In genomic region chr10:119725550-119726290, GRCh38 we compare ENCODE assay signal across 8 cellular contexts. TPM values are rescaled to one million over a fixed set of nuclear protein-coding genes. Genes with fewer than 3 reads are reported as not detected.
A peak's percentile ranks its signal among the peaks of the same experiment; 100 is the strongest.
DNase-seq lines count a peak whose midpoint lies in the region; ATAC-seq and TF ChIP-seq lines count a peak whose summit lies in the region.

INPP5F (plus strand) TSS chr10:119726050; CDS start chr10:119726263, 213 bp downstream.

- H3K27ac Mint-ChIP-seq in activated naive CD4-positive, alpha-beta T cell treated with anti-CD3 and anti-CD28 coated beads, Interleukin-2, amount 50 U/mL, for 24 hours, result peak within 1 kb of the TSS; percentile 93

- H3K4me3 ChIP-seq in NB4 (ENCODE audit: low read depth, low read length) (peak within 1 kb of the TSS; percentile 71), SK-N-MC (peak within 1 kb of the TSS; percentile 83), testis (peak within 1 kb of the TSS; percentile 75 to 96)

- no peaks in the 10 kb centered on the region for H3K9me3 ChIP-seq in SK-N-MC (ENCODE audit: low read depth, low read length)
- H3K9me3 ChIP-seq in testis, result no peaks in the 10 kb centered on the region

- peak within 1 kb of the TSS; percentile 76 for H3K9ac ChIP-seq in SK-N-MC (ENCODE audit: insufficient read length)

- WGBS in testis, 2 donors, result 1 to 4% methylated on average over 32 to 83 of the region's 84 CpGs

- H3K27me3 ChIP-seq in testis, result no peaks in the 10 kb centered on the region

- intact Hi-C loops in testis (cut with DNase I; ENCODE audit: low total_unique reads), result no loop called here

- TF ChIP-seq CTCF in NB4 (IDR thresholded peaks at IDR 0.05; ENCODE audit: low read depth, low read length), result no peak
- no peak for TF ChIP-seq CTCF in omental fat pad (IDR thresholded peaks at IDR 0.05)
- TF ChIP-seq CTCF in testis (IDR thresholded peaks at IDR 0.05), result peak in 2 of 3 experiments; percentile 23 to 24

- H3K27me3 Mint-ChIP-seq in activated naive CD4-positive, alpha-beta T cell treated with anti-CD3 and anti-CD28 coated beads, Interleukin-2, amount 50 U/mL, for 24 hours, result no peaks in the 10 kb centered on the region

- peak; percentile 79 for TF ChIP-seq POLR2A in NB4 (IDR thresholded peaks at IDR 0.05; ENCODE audit: extremely low read depth, insufficient read length)
- no peak for TF ChIP-seq POLR2A in testis (IDR thresholded peaks at IDR 0.05)

- H3K4me1 ChIP-seq in testis, result peaks cover 4% of the 10 kb centered on the region

- DNase-seq in GM04504 (ENCODE audit: low read depth) (peak; percentile 98), NB4 (ENCODE audit: low read depth) (peak; percentile 99), SK-N-MC (ENCODE audit: low read depth, low spot score) (peak; percentile 40), glomerular endothelial cell (ENCODE audit: extremely low read depth, low read depth, low spot score) (peak; percentile 66), omental fat pad (ENCODE audit: low spot score) (peak; percentile 96), testis (peak; percentile 99)

- no peaks in the 10 kb centered on the region for H3K36me3 ChIP-seq in SK-N-MC (ENCODE audit: insufficient read depth, low read length)
- H3K36me3 ChIP-seq in testis (ENCODE audit: low read depth, missing control alignments), result no peaks in the 10 kb centered on the region

- peaks cover 58% of the 10 kb centered on the region for H3K4me1 Mint-ChIP-seq in activated naive CD4-positive, alpha-beta T cell treated with anti-CD3 and anti-CD28 coated beads, Interleukin-2, amount 50 U/mL, for 24 hours

- no peaks in the 10 kb centered on the region for H3K9me3 Mint-ChIP-seq in activated naive CD4-positive, alpha-beta T cell treated with anti-CD3 and anti-CD28 coated beads, Interleukin-2, amount 50 U/mL, for 24 hours

- ATAC-seq in HG02571 (IDR thresholded peaks at IDR 0.05; ENCODE audit: unreplicated experiment) (peak; percentile 85), omental fat pad (ENCODE audit: low FRiP score) (peak; percentile 99)

- peak within 1 kb of the TSS; percentile 96 for H3K4me3 Mint-ChIP-seq in activated naive CD4-positive, alpha-beta T cell treated with anti-CD3 and anti-CD28 coated beads, Interleukin-2, amount 50 U/mL, for 24 hours

- H3K27ac ChIP-seq in SK-N-MC (no peak within 1 kb of the TSS), testis (peak within 1 kb of the TSS; percentile 91 to 97)

- H3K36me3 Mint-ChIP-seq in activated naive CD4-positive, alpha-beta T cell treated with anti-CD3 and anti-CD28 coated beads, Interleukin-2, amount 50 U/mL, for 24 hours, result peaks cover 2% of the 10 kb centered on the region

RNA-seq across cellular contexts. Expression of gene INPP5F, which starts in this region (rescaled TPM):
- total RNA-seq in glomerular endothelial cell, result 21.3 and 21.6 TPM in 2 replicates
- 10 to 100 TPM in 3 of 4 donors, 1 to 10 TPM in 1; 7.8 to 19.8 (median 12.3) TPM for total RNA-seq in omental fat pad
- 10 to 100 TPM; 19.0 to 23.8 TPM for total RNA-seq in testis
- polyA plus RNA-seq in testis (ENCODE audit: insufficient read depth, low read depth, low replicate concordance), result 21.9 TPM

Comparison
In these comparisons a context has a peak if more than half of its experiments do, and no peak if none do; other contexts are left out.
1. DNase-seq: peak in every context shown above with its lines; median percentile 99 in NB4; 99 in testis; 98 in GM04504; 96 in omental fat pad; 66 in glomerular endothelial cell; 40 in SK-N-MC.
2. CTCF ChIP-seq: peak in testis (2 of 3); none in NB4 (single experiment) and omental fat pad (0 of 3).
3. Peak in every context shown above with its lines, with median percentiles within 50 percentile points of each other: H3K4me3 ChIP-seq.